Comparison of ENCODE assay signal across 13 cellular contexts in genomic region chr20:36728986-36729385, GRCh38. TPM values are rescaled to one million over a fixed set of nuclear protein-coding genes. Genes with fewer than 3 reads are reported as not detected.
A peak's percentile ranks its signal among the peaks of the same experiment; 100 is the strongest.
DNase-seq lines count a peak whose midpoint lies in the region; ATAC-seq and TF ChIP-seq lines count a peak whose summit lies in the region.
"Had no signal": no experiment of that assay in that cellular context is flagged by ENCODE, and none has a peak within 500 bp of the region (broad histone marks: within the 10 kb centered on the region; RNA-seq: fewer than 3 reads in every experiment).

No MANE protein-coding gene starts in this region.

- no peaks in the 10 kb centered on the region for H3K36me3 ChIP-seq in prostate gland

- no peaks in the 10 kb centered on the region for H3K9me3 ChIP-seq in prostate gland

- WGBS in prostate gland = 72% methylated on average over 3 of the region's 3 CpGs

- H3K27ac ChIP-seq in VCaP (peak overlapping the region; percentile 100; the same call in 1 of the 2 replicates), prostate gland (no peak overlapping the region)
- H3K27ac ChIP-seq: 22Rv1 had no signal

- no peak for TF ChIP-seq POLR2A in prostate gland (IDR thresholded peaks at IDR 0.05)

- H3K4me1 ChIP-seq in prostate gland (replicated peaks) = no peaks in the 10 kb centered on the region

- intact Hi-C loops in prostate gland (cut with DNase I) = no loop called here

- H3K4me3 ChIP-seq in prostate gland = no peak overlapping the region
- H3K4me3 ChIP-seq: smooth muscle cell had no signal

- no peaks in the 10 kb centered on the region for H3K27me3 ChIP-seq in prostate gland (replicated peaks; ENCODE audit: insufficient read depth)

- peak; percentile 28 for DNase-seq in DMS 273 (lab: John Stamatoyannopoulos, UW; ENCODE audit: unreplicated experiment)
- DNase-seq in DMS 273 treated with DMSO at 0.1 percent for 48 hours (lab: John Stamatoyannopoulos, UW) = no peak
- peak; percentile 17 for DNase-seq in HK-2 (ENCODE audit: unreplicated experiment)
- DNase-seq in kidney glomerular epithelial cell (lab: John Stamatoyannopoulos, UW) = peak; percentile 47
- no peak for DNase-seq in prostate gland (ENCODE audit: low spot score)
- DNase-seq in HCEC 1CT = no peak
- DNase-seq: activated CD4-positive, alpha-beta T cell treated with anti-CD3 and anti-CD28 coated beads for 1 hour; NCI-H446 had no signal

- ATAC-seq in HG03175 (IDR thresholded peaks at IDR 0.05; ENCODE audit: unreplicated experiment) = no peak
- ATAC-seq: left lobe of liver had no signal

- TF ChIP-seq CTCF in VCaP (conservative IDR thresholded peaks at IDR 0.05) = no peak
- TF ChIP-seq CTCF in prostate gland (IDR thresholded peaks at IDR 0.05) = no peak

RNA-seq across cellular contexts. Expression of gene NDRG3, which starts 16.9 kb away (rescaled TPM):
- 100 to 1,000 TPM in 1 of 2 donors, 10 to 100 TPM in 1; 42.8 to 127 TPM for total RNA-seq in prostate gland

RNA-seq across cellular contexts. Expression of gene DSN1, which starts 44.6 kb away (rescaled TPM):
- total RNA-seq in prostate gland = 10 to 100 TPM; 13.0 to 17.1 TPM

Comparison
In these comparisons a context has a peak if more than half of its experiments do, and no peak if none do; other contexts are left out.
1. DNase-seq: peak in DMS 273 (single experiment), HK-2 (single experiment) and kidney glomerular epithelial cell (single experiment); none in DMS 273 treated with DMSO at 0.1 percent for 48 hours (single experiment), prostate gland (single experiment) and HCEC 1CT (single experiment).